In the genomic region with DNA sequence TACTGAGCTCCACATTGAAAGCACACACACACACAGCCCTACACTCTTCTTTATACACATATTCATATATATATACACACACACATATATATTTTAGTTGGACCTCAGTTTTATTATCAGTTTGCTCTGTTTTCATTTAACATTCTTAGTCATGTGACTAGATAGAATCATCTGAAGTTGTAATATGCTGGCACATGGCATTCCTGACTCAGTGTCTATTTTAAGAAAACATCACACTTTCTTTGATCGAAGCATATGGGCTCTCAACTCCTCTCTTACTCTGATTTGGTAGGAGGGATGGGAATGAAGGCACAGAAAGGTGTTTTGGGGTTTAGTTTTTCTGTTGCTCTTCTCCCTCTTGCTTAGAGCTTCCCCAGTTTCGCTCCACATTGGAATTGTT, we compare ENCODE assay signal across 1 cellular context.
TF ChIP-seq lines count a peak whose summit lies in the region.

No MANE protein-coding gene starts in this region.

TF ChIP-seq in IMR-90, 13 proteins besides CTCF, POLR2A, EP300 and RAD21:
- no peak for TF ChIP-seq ELK1 (IDR thresholded peaks at IDR 0.05; ENCODE audit: borderline replicate concordance, low read depth, low read length)
- TF ChIP-seq FOS (IDR thresholded peaks at IDR 0.05; ENCODE audit: low read depth, low read length): no peak
- TF ChIP-seq USF2 (IDR thresholded peaks at IDR 0.05; ENCODE audit: low read depth, low read length): peak; percentile 71
- TF ChIP-seq BHLHE40 (IDR thresholded peaks at IDR 0.05; ENCODE audit: low read depth, low read length): peak; percentile 58; the same call in 1 of the 2 replicates
- TF ChIP-seq MXI1 (IDR thresholded peaks at IDR 0.05; ENCODE audit: borderline replicate concordance, low read depth, low read length): no peak
- TF ChIP-seq NFE2L2 (IDR thresholded peaks at IDR 0.05; ENCODE audit: low read depth, low read length): no peak
- no peak for TF ChIP-seq SMC3 (IDR thresholded peaks at IDR 0.05; ENCODE audit: low read depth, low read length)
- TF ChIP-seq MAZ (IDR thresholded peaks at IDR 0.05; ENCODE audit: borderline replicate concordance, low read depth, low read length): no peak
- TF ChIP-seq RFX5 (IDR thresholded peaks at IDR 0.05; ENCODE audit: low read depth, low read length): no peak
- TF ChIP-seq RCOR1 (IDR thresholded peaks at IDR 0.05; ENCODE audit: insufficient replicate concordance, low read length): no peak
- no peak for TF ChIP-seq MAFK (IDR thresholded peaks at IDR 0.05; ENCODE audit: low read depth, low read length)
- no peak for TF ChIP-seq CEBPB (IDR thresholded peaks at IDR 0.05; ENCODE audit: low read depth, low read length)
